Comparison of ENCODE assay signal across 1 cellular context in genomic region chr20:46666818-46667515, GRCh38.
A peak's percentile ranks its signal among the peaks of the same experiment; 100 is the strongest.
TF ChIP-seq lines count a peak whose summit lies in the region.

No MANE protein-coding gene starts in this region.

TF ChIP-seq in HepG2, 621 proteins besides CTCF, POLR2A, EP300 and RAD21 (continued from another document and continues in another):
- TF ChIP-seq DRAP1 (CRISPR knock-in tag; IDR thresholded peaks at IDR 0.05): peak; percentile 82
- TF ChIP-seq MIER3 (CRISPR knock-in tag; IDR thresholded peaks at IDR 0.05; ENCODE audit: borderline replicate concordance): peak; percentile 99
- TF ChIP-seq ZNF740 (CRISPR knock-in tag; IDR thresholded peaks at IDR 0.05): peak; percentile 84; the same call in 1 of the 2 replicates
- TF ChIP-seq SIN3B (IDR thresholded peaks at IDR 0.05; ENCODE audit: low read length): peak; percentile 35; the same call in 1 of the 2 replicates
- no peak; the same call in 1 of the 2 replicates for TF ChIP-seq ZNF234 (CRISPR knock-in tag; conservative IDR thresholded peaks at IDR 0.05)
- TF ChIP-seq RARA (CRISPR knock-in tag; IDR thresholded peaks at IDR 0.05): peak; percentile 100
- TF ChIP-seq ATRX (CRISPR knock-in tag; IDR thresholded peaks at IDR 0.05; ENCODE audit: borderline replicate concordance): no peak
- TF ChIP-seq MIER2 (CRISPR knock-in tag; IDR thresholded peaks at IDR 0.05): peak; percentile 90
- TF ChIP-seq ZKSCAN8 (CRISPR knock-in tag; IDR thresholded peaks at IDR 0.05; ENCODE audit: borderline replicate concordance): peak; percentile 99
- TF ChIP-seq SAFB2 (CRISPR knock-in tag; IDR thresholded peaks at IDR 0.05; ENCODE audit: borderline replicate concordance, low read depth): no peak; the same call in 1 of the 2 replicates
- no peak; the same call in 1 of the 2 replicates for TF ChIP-seq HCFC1 (IDR thresholded peaks at IDR 0.05; ENCODE audit: low read depth, low read length)
- TF ChIP-seq ZNF781 (CRISPR knock-in tag; IDR thresholded peaks at IDR 0.05; ENCODE audit: borderline replicate concordance, not compliant biosample characterization): peak; percentile 92
- TF ChIP-seq ATM (IDR thresholded peaks at IDR 0.05; ENCODE audit: borderline replicate concordance): no peak
- peak; percentile 98 for TF ChIP-seq ZNF275 (CRISPR knock-in tag; IDR thresholded peaks at IDR 0.05; ENCODE audit: borderline replicate concordance)
- peak; percentile 95; the same call in 1 of the 2 replicates for TF ChIP-seq ZNF569 (CRISPR knock-in tag; IDR thresholded peaks at IDR 0.05; ENCODE audit: borderline replicate concordance)
- peak; percentile 100 for TF ChIP-seq PITX1 (CRISPR knock-in tag; IDR thresholded peaks at IDR 0.05)
- peak; percentile 100 for TF ChIP-seq THRA (CRISPR knock-in tag; IDR thresholded peaks at IDR 0.05; ENCODE audit: borderline replicate concordance)
- peak; percentile 94; the same call in 1 of the 2 replicates for TF ChIP-seq ZSCAN30 (CRISPR knock-in tag; IDR thresholded peaks at IDR 0.05)
- TF ChIP-seq ZBTB8A (CRISPR knock-in tag; IDR thresholded peaks at IDR 0.05; ENCODE audit: borderline replicate concordance, low read depth): peak; percentile 31; the same call in 1 of the 2 replicates
- TF ChIP-seq PAF1 (CRISPR knock-in tag; IDR thresholded peaks at IDR 0.05): no peak
- peak; percentile 74 for TF ChIP-seq PHF8 (CRISPR knock-in tag; IDR thresholded peaks at IDR 0.05)
- no peak; the same call in 1 of the 2 replicates for TF ChIP-seq ZNF296 (CRISPR knock-in tag; conservative IDR thresholded peaks at IDR 0.05)
- no peak; the same call in 1 of the 2 replicates for TF ChIP-seq SNAI1 (CRISPR knock-in tag; IDR thresholded peaks at IDR 0.05; ENCODE audit: borderline replicate concordance)
- peak; percentile 82 for TF ChIP-seq BHLHE40 (IDR thresholded peaks at IDR 0.05; ENCODE audit: low read length)
- TF ChIP-seq PLRG1 (conservative IDR thresholded peaks at IDR 0.05): no peak
- TF ChIP-seq ZNF841 (CRISPR knock-in tag; IDR thresholded peaks at IDR 0.05; ENCODE audit: borderline replicate concordance): peak; percentile 73; the same call in 1 of the 2 replicates
- TF ChIP-seq ZNF552 (CRISPR knock-in tag; IDR thresholded peaks at IDR 0.05; ENCODE audit: borderline replicate concordance): peak; percentile 98
- TF ChIP-seq TEAD3 (CRISPR knock-in tag; optimal IDR thresholded peaks at IDR 0.05; ENCODE audit: borderline replicate concordance): peak; percentile 99
- TF ChIP-seq ZNF138 (CRISPR knock-in tag; IDR thresholded peaks at IDR 0.05; ENCODE audit: low read depth): no peak
- peak; percentile 69 for TF ChIP-seq ZFY (CRISPR knock-in tag; IDR thresholded peaks at IDR 0.05)
- peak; percentile 92 for TF ChIP-seq ZNF335 (CRISPR knock-in tag; IDR thresholded peaks at IDR 0.05)
- TF ChIP-seq KDM1A (CRISPR knock-in tag; IDR thresholded peaks at IDR 0.05): peak; percentile 100
- no peak for TF ChIP-seq AGO2 (optimal IDR thresholded peaks at IDR 0.05; ENCODE audit: low read depth, low read length)
- 0 out of 2 replicates have a peak, but pooled peaks have one; percentile 9 for TF ChIP-seq ZNF567 (CRISPR knock-in tag; IDR thresholded peaks at IDR 0.05; ENCODE audit: borderline replicate concordance)
- TF ChIP-seq PAXIP1 (CRISPR knock-in tag; conservative IDR thresholded peaks at IDR 0.05): peak; percentile 100
- TF ChIP-seq CHCHD3 (CRISPR knock-in tag; IDR thresholded peaks at IDR 0.05): no peak
- peak; percentile 28 for TF ChIP-seq HNRNPH1 (optimal IDR thresholded peaks at IDR 0.05; ENCODE audit: low read depth, low read length)
- no peak for TF ChIP-seq ZFP62 (CRISPR knock-in tag; IDR thresholded peaks at IDR 0.05)
- TF ChIP-seq E2F2 (CRISPR knock-in tag; IDR thresholded peaks at IDR 0.05; ENCODE audit: borderline replicate concordance): peak; percentile 79; the same call in 1 of the 2 replicates
- TF ChIP-seq USF2 (IDR thresholded peaks at IDR 0.05; ENCODE audit: low read depth, low read length): no peak
- TF ChIP-seq USF2 (CRISPR knock-in tag; IDR thresholded peaks at IDR 0.05; ENCODE audit: borderline replicate concordance): no peak; the same call in none of the 2 replicates
- TF ChIP-seq ZNF431 (CRISPR knock-in tag; IDR thresholded peaks at IDR 0.05; ENCODE audit: borderline replicate concordance, low read depth): peak; percentile 94
- peak; percentile 99 for TF ChIP-seq BRD4 (CRISPR knock-in tag; IDR thresholded peaks at IDR 0.05)
- TF ChIP-seq ERF (CRISPR knock-in tag; IDR thresholded peaks at IDR 0.05): peak; percentile 100
- TF ChIP-seq ZNF180 (CRISPR knock-in tag; IDR thresholded peaks at IDR 0.05; ENCODE audit: borderline replicate concordance, low read depth): no peak
- no peak for TF ChIP-seq CEBPZ (IDR thresholded peaks at IDR 0.05; ENCODE audit: low read length)
- TF ChIP-seq TARDBP (CRISPR knock-in tag; IDR thresholded peaks at IDR 0.05): peak; percentile 100
- peak; percentile 97; the same call in 1 of the 2 replicates for TF ChIP-seq ZNF232 (CRISPR knock-in tag; IDR thresholded peaks at IDR 0.05; ENCODE audit: borderline replicate concordance)
- TF ChIP-seq SIX1 (CRISPR knock-in tag; IDR thresholded peaks at IDR 0.05; ENCODE audit: borderline replicate concordance): peak; percentile 94
- no peak for TF ChIP-seq FLYWCH1 (CRISPR knock-in tag; IDR thresholded peaks at IDR 0.05)
- TF ChIP-seq LCORL (IDR thresholded peaks at IDR 0.05): peak; percentile 100
- peak; percentile 100 for TF ChIP-seq LCORL (CRISPR knock-in tag; IDR thresholded peaks at IDR 0.05)
- peak; percentile 36 for TF ChIP-seq IKZF4 (CRISPR knock-in tag; IDR thresholded peaks at IDR 0.05; ENCODE audit: borderline replicate concordance, low read depth, not compliant biosample characterization)
- peak; percentile 71; the same call in 1 of the 2 replicates for TF ChIP-seq ADNP (CRISPR knock-in tag; IDR thresholded peaks at IDR 0.05)
- peak; percentile 67 for TF ChIP-seq U2AF1 (optimal IDR thresholded peaks at IDR 0.05; ENCODE audit: low read depth, low read length)
- TF ChIP-seq EZH2 (conservative IDR thresholded peaks at IDR 0.05; ENCODE audit: low read depth, low read length): no peak
- peak; percentile 78 for TF ChIP-seq SMARCC2 (IDR thresholded peaks at IDR 0.05)
- TF ChIP-seq TFDP2 (CRISPR knock-in tag; IDR thresholded peaks at IDR 0.05): peak; percentile 90
